In genomic region chr2:30705711-30706533, GRCh38 we compare ENCODE assay signal across 24 cellular contexts.
DNase-seq lines count a peak whose midpoint lies in the region; ATAC-seq and TF ChIP-seq lines count a peak whose summit lies in the region.
"Had no signal": no experiment of that assay in that cellular context is flagged by ENCODE, and none has a peak within 500 bp of the region (broad histone marks: within the 10 kb centered on the region; RNA-seq: fewer than 3 reads in every experiment).

No MANE protein-coding gene starts in this region.

- no peak for TF ChIP-seq CTCF in mesothelial cell of epicardium (IDR thresholded peaks at IDR 0.05; ENCODE audit: unreplicated experiment)

- no peaks in the 10 kb centered on the region for H3K4me1 Mint-ChIP-seq in activated T-helper 1 cell treated with anti-CD3 and anti-CD28 coated beads, Interleukin-12 subunit alpha, Interleukin-12 subunit beta, Interleukin-2, Interleukin-4 antibody, amounts not matched to agents 30 ng/mL and 10 ng/mL and 1 ng/mL, durations not matched to agents 14 hours and 24 hours and 36 hours (ENCODE audit: low read depth)
- peaks cover 10% of the 10 kb centered on the region for H3K4me1 Mint-ChIP-seq in mesothelial cell of epicardium
- H3K4me1 Mint-ChIP-seq: activated naive CD8-positive, alpha-beta T cell treated with anti-CD3 and anti-CD28 coated beads for 36 hours; stimulated activated effector memory CD8-positive, alpha-beta T cell treated with anti-CD3 and anti-CD28 coated beads, Interleukin-12 subunit alpha, Interleukin-12 subunit beta, amount 100 ng/mL, for 72 hours had no signal

- no peak overlapping the region for H3K4me3 Mint-ChIP-seq in activated T-helper 1 cell treated with anti-CD3 and anti-CD28 coated beads, Interleukin-12 subunit alpha, Interleukin-12 subunit beta, Interleukin-2, Interleukin-4 antibody, amounts not matched to agents 30 ng/mL and 10 ng/mL and 1 ng/mL, durations not matched to agents 14 hours and 24 hours and 36 hours
- no peak overlapping the region for H3K4me3 Mint-ChIP-seq in mesothelial cell of epicardium
- H3K4me3 Mint-ChIP-seq: activated naive CD8-positive, alpha-beta T cell treated with anti-CD3 and anti-CD28 coated beads for 36 hours; IgD-negative memory B cell; natural killer cell treated with Interleukin-12 subunit alpha and Interleukin-12 subunit beta and Interleukin-15 and Interleukin-18, amount 100 ng/mL, for 72 hours; stimulated activated effector memory CD8-positive, alpha-beta T cell treated with anti-CD3 and anti-CD28 coated beads, Interleukin-12 subunit alpha, Interleukin-12 subunit beta, amount 100 ng/mL, for 72 hours had no signal

- H3K36me3 Mint-ChIP-seq in activated T-helper 1 cell treated with anti-CD3 and anti-CD28 coated beads, Interleukin-12 subunit alpha, Interleukin-12 subunit beta, Interleukin-2, Interleukin-4 antibody, amounts not matched to agents 30 ng/mL and 10 ng/mL and 1 ng/mL, durations not matched to agents 14 hours and 24 hours and 36 hours (ENCODE audit: low read depth) = no peaks in the 10 kb centered on the region
- H3K36me3 Mint-ChIP-seq in mesothelial cell of epicardium = peaks cover 6% of the 10 kb centered on the region
- H3K36me3 Mint-ChIP-seq: IgD-negative memory B cell; stimulated activated effector memory CD8-positive, alpha-beta T cell treated with anti-CD3 and anti-CD28 coated beads, Interleukin-12 subunit alpha, Interleukin-12 subunit beta, amount 100 ng/mL, for 72 hours had no signal

- intact Hi-C loops in Right ventricle myocardium superior (cut with DNase I) = loop anchor here (5.0 to 10.0 kb wide), 3 partner anchors 371 to 539 kb away; no protein-coding TSS in a partner anchor
- intact Hi-C loops in left cardiac atrium (cut with DNase I) = loop anchor here (5.0 to 10.0 kb wide), 4 partner anchors 371 to 541 kb away; no protein-coding TSS in a partner anchor
- intact Hi-C loops in activated T-helper 1 cell treated with anti-CD3 and anti-CD28 coated beads, Interleukin-12 subunit alpha, Interleukin-12 subunit beta, Interleukin-2, Interleukin-4 antibody, amounts not matched to agents 30 ng/mL and 10 ng/mL and 1 ng/mL, durations not matched to agents 14 hours and 24 hours and 36 hours (cut with micrococcal nuclease) = loop anchor here (10.0 kb wide), 2 partner anchors 281 to 371 kb away; no protein-coding TSS in a partner anchor

- ATAC-seq in Right ventricle myocardium superior (ENCODE audit: poor library complexity) (peak; percentile 4), left cardiac atrium (no peak), GM18505 (IDR thresholded peaks at IDR 0.05; ENCODE audit: unreplicated experiment) (no peak)

- peak overlapping the region; percentile 8 for H3K27ac Mint-ChIP-seq in activated T-helper 1 cell treated with anti-CD3 and anti-CD28 coated beads, Interleukin-12 subunit alpha, Interleukin-12 subunit beta, Interleukin-2, Interleukin-4 antibody, amounts not matched to agents 30 ng/mL and 10 ng/mL and 1 ng/mL, durations not matched to agents 14 hours and 24 hours and 36 hours
- peak overlapping the region; percentile 47 for H3K27ac Mint-ChIP-seq in mesothelial cell of epicardium
- H3K27ac Mint-ChIP-seq: activated naive CD8-positive, alpha-beta T cell treated with anti-CD3 and anti-CD28 coated beads for 36 hours; stimulated activated effector memory CD8-positive, alpha-beta T cell treated with anti-CD3 and anti-CD28 coated beads, Interleukin-12 subunit alpha, Interleukin-12 subunit beta, amount 100 ng/mL, for 72 hours had no signal

- DNase-seq in Right ventricle myocardium superior = no peak
- no peak for DNase-seq in left cardiac atrium
- DNase-seq in activated T-helper 1 cell treated with anti-CD3 and anti-CD28 coated beads, Interleukin-12 subunit alpha, Interleukin-12 subunit beta, Interleukin-2, Interleukin-4 antibody, amounts not matched to agents 30 ng/mL and 10 ng/mL and 1 ng/mL, durations not matched to agents 14 hours and 24 hours and 36 hours (ENCODE audit: low spot score) = no peak
- DNase-seq in mesothelial cell of epicardium (ENCODE audit: low spot score in 2 of 2, unreplicated experiment in 2 of 2) = no peak
- peak; percentile 22 for DNase-seq in ureter (ENCODE audit: low spot score)
- no peak for DNase-seq in CD1c-positive myeloid dendritic cell (ENCODE audit: extremely low spot score)
- no peak for DNase-seq in 8988T
- DNase-seq: activated CD4-positive, alpha-beta T cell treated with anti-CD3 and anti-CD28 coated beads, Interleukin-2, amount 50 U/mL, for 4 hours; activated CD4-positive, CD25-positive, alpha-beta regulatory T cell; activated effector memory CD4-positive, alpha-beta T cell treated with anti-CD3 and anti-CD28 coated beads, Interleukin-2, amount 50 U/mL, for 16 hours; activated naive CD8-positive, alpha-beta T cell treated with anti-CD3 and anti-CD28 coated beads for 36 hours; aorta; colonic mucosa; DMS153; erythroblast; islet precursor cell; NCI-H2107; NCI-H774; T-helper 1 cell had no signal

- peaks cover 7% of the 10 kb centered on the region for H3K27me3 Mint-ChIP-seq in activated T-helper 1 cell treated with anti-CD3 and anti-CD28 coated beads, Interleukin-12 subunit alpha, Interleukin-12 subunit beta, Interleukin-2, Interleukin-4 antibody, amounts not matched to agents 30 ng/mL and 10 ng/mL and 1 ng/mL, durations not matched to agents 14 hours and 24 hours and 36 hours (ENCODE audit: insufficient read depth)
- no peaks in the 10 kb centered on the region for H3K27me3 Mint-ChIP-seq in mesothelial cell of epicardium (ENCODE audit: low read depth)
- H3K27me3 Mint-ChIP-seq: activated naive CD8-positive, alpha-beta T cell treated with anti-CD3 and anti-CD28 coated beads for 36 hours; B cell; IgD-negative memory B cell had no signal

- peaks cover 12% of the 10 kb centered on the region for H3K9me3 Mint-ChIP-seq in activated T-helper 1 cell treated with anti-CD3 and anti-CD28 coated beads, Interleukin-12 subunit alpha, Interleukin-12 subunit beta, Interleukin-2, Interleukin-4 antibody, amounts not matched to agents 30 ng/mL and 10 ng/mL and 1 ng/mL, durations not matched to agents 14 hours and 24 hours and 36 hours
- H3K9me3 Mint-ChIP-seq in mesothelial cell of epicardium = peaks cover 32% of the 10 kb centered on the region

- TF ChIP-seq POLR2A in GM18505 (IDR thresholded peaks at IDR 0.05; ENCODE audit: borderline replicate concordance, extremely low read depth, insufficient read depth, insufficient read length) = no peak
